In the genomic region with DNA sequence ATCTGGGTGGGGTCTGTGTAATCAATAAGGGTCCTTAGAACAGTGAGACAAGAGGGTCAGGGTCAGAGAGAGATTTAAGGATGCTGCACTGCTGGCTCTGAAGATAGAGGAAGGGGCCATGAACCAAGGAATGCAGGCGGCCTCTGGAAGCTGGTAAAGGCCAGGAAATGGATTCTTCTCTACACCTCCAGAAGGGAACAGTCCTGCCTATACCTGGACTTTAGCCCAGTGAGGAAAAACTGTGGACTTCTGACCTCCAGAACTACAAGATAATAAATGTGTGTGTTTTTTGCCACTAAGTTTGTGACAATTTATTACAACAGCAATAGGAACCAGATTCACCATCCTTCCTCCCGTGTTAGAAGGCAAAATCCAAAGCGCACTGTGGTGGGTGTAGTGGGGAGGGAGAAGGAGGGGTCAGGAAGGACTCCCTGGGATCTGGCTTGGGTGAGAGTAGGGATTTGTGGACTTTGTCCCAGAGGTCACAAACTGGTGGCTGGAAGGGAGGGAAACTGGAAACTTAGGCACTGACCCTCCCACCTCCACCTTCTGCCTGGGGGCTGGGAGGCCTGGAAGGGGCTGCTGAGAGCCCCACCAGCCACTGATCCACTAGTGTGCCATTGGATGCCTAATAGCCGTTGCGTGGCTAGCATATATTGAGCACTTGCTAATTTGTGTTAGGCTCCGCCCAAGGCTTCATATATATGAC, we compare ENCODE assay signal across 9 cellular contexts. TPM values are rescaled to one million over a fixed set of nuclear protein-coding genes. Genes with fewer than 3 reads are reported as not detected.
"Had no signal": no experiment of that assay in that cellular context is flagged by ENCODE, and none has a peak within 500 bp of the region (broad histone marks: within the 10 kb centered on the region; RNA-seq: fewer than 3 reads in every experiment).

No MANE protein-coding gene starts in this region.

- H3K4me2 ChIP-seq: GM23338 had no signal

- ATAC-seq: GM23338 had no signal

- FAIRE-seq: H1, H54 had no signal

- DNase-seq: H9, HCEC 1CT, IMR-90, KBM-7 had no signal

- H2AFZ ChIP-seq: GM23338 had no signal

- H3K4me3 ChIP-seq: GM23338 had no signal

- H3K27ac ChIP-seq: HL-60 had no signal

RNA-seq across cellular contexts. Expression of gene CELA2A, which starts 5.4 kb away (rescaled TPM):
- total RNA-seq: GM23338, H1, H9, HT1080, IMR-90 had no signal
- polyA plus RNA-seq: GM23338, H1, IMR-90 had no signal

RNA-seq across cellular contexts. Expression of gene CTRC, which starts 12.9 kb away (rescaled TPM):
- total RNA-seq: H9, HT1080, IMR-90 had no signal
- polyA plus RNA-seq: GM23338, H1, IMR-90 had no signal

RNA-seq across cellular contexts. Expression of gene CELA2B, which starts 24.7 kb away (rescaled TPM):
- total RNA-seq: GM23338, H1, H9, HT1080, IMR-90 had no signal
- polyA plus RNA-seq: GM23338, H1, IMR-90 had no signal
